In the genomic region with DNA sequence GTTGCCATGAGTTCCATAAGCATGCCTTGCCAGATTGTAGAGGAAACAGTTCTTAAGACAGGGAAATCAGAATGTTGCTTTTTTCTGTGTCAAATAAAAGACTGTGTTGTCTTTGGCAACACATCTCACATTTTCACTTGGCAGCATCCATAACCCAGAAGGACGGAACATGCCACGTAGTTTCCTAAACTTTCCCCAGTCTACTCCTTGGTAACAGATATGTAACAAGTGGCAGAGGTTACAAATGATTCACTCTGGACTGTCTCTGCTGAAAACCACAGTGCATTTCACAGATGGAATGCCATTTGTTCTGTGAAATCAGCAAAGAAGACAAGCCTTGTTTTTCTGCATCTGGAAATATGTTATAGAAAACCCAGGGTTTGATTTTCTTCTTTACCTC, we compare ENCODE assay signal across 18 cellular contexts.
DNase-seq lines count a peak whose midpoint lies in the region; ATAC-seq and TF ChIP-seq lines count a peak whose summit lies in the region.
"Had no signal": no experiment of that assay in that cellular context is flagged by ENCODE, and none has a peak within 500 bp of the region (broad histone marks: within the 10 kb centered on the region; RNA-seq: fewer than 3 reads in every experiment).

No MANE protein-coding gene starts in this region.

- H3K4me3 ChIP-seq in testis (no peak overlapping the region), MM.1S (ENCODE audit: low read length) (no peak overlapping the region)
- H3K4me3 ChIP-seq: prostate gland had no signal

- H3K4me1 Mint-ChIP-seq in osteocyte (ENCODE audit: unreplicated experiment): no peaks in the 10 kb centered on the region
- H3K4me1 Mint-ChIP-seq in activated CD4-positive, alpha-beta T cell treated with anti-CD3 and anti-CD28 coated beads, Interleukin-2, amount 10 ng/mL, durations not matched to agents 7 days and 5 days: no peaks in the 10 kb centered on the region
- H3K4me1 Mint-ChIP-seq: activated CD8-positive, alpha-beta memory T cell treated with anti-CD3 and anti-CD28 coated beads, Interleukin-2, amount 10 ng/mL, durations not matched to agents 7 days and 5 days; activated naive CD4-positive, alpha-beta T cell treated with anti-CD3 and anti-CD28 coated beads, Interleukin-2, amount 10 ng/mL, durations not matched to agents 7 days and 5 days; immature natural killer cell; stimulated activated memory B cell treated with anti-CD40 and anti-IgM and Interleukin-4, amounts not matched to agents 10 μg/mL and 1 μg/mL and 100 μg/mL, for 72 hours had no signal

- no peak overlapping the region for H3K27ac Mint-ChIP-seq in osteocyte (ENCODE audit: unreplicated experiment)
- no peak overlapping the region for H3K27ac Mint-ChIP-seq in activated CD4-positive, alpha-beta T cell treated with anti-CD3 and anti-CD28 coated beads, Interleukin-2, amount 10 ng/mL, durations not matched to agents 7 days and 5 days
- H3K27ac Mint-ChIP-seq: activated CD8-positive, alpha-beta memory T cell treated with anti-CD3 and anti-CD28 coated beads, Interleukin-2, amount 10 ng/mL, durations not matched to agents 7 days and 5 days; activated naive CD4-positive, alpha-beta T cell treated with anti-CD3 and anti-CD28 coated beads, Interleukin-2, amount 10 ng/mL, durations not matched to agents 7 days and 5 days; CD4-positive, alpha-beta T cell; immature natural killer cell; stimulated activated memory B cell treated with anti-CD40 and anti-IgM and Interleukin-4, amounts not matched to agents 10 μg/mL and 1 μg/mL and 100 μg/mL, for 72 hours had no signal

- no peaks in the 10 kb centered on the region for H3F3A ChIP-seq in MM.1S (ENCODE audit: insufficient read depth, low read length)

- H3K27me3 Mint-ChIP-seq in osteocyte (ENCODE audit: unreplicated experiment): no peaks in the 10 kb centered on the region
- H3K27me3 Mint-ChIP-seq in activated CD4-positive, alpha-beta T cell treated with anti-CD3 and anti-CD28 coated beads, Interleukin-2, amount 10 ng/mL, durations not matched to agents 7 days and 5 days: peaks cover 4% of the 10 kb centered on the region

- no peak overlapping the region for H3K9ac ChIP-seq in MM.1S (ENCODE audit: low read length)

- CTCF ChIA-PET in RWPE1 (lab: Yijun Ruan, JAX): no interaction called here
- CTCF ChIA-PET in activated CD4-positive, alpha-beta T cell treated with anti-CD3 and anti-CD28 coated beads, Interleukin-2, amount 10 ng/mL, durations not matched to agents 7 days and 5 days (lab: Charles Lee): no interaction called here

- no peak for TF ChIP-seq POLR2A in testis (IDR thresholded peaks at IDR 0.05)

- H3K9me3 ChIP-seq in testis: no peaks in the 10 kb centered on the region
- H3K9me3 ChIP-seq in MM.1S (replicated peaks; ENCODE audit: insufficient read depth, low read length): no peaks in the 10 kb centered on the region
- H3K9me3 ChIP-seq: prostate gland had no signal

- H3K4me2 ChIP-seq in MM.1S (ENCODE audit: low read depth, low read length): no peak overlapping the region

- no peak overlapping the region for H3K4me3 Mint-ChIP-seq in osteocyte (ENCODE audit: unreplicated experiment)
- no peak overlapping the region for H3K4me3 Mint-ChIP-seq in activated CD4-positive, alpha-beta T cell treated with anti-CD3 and anti-CD28 coated beads, Interleukin-2, amount 10 ng/mL, durations not matched to agents 7 days and 5 days
- H3K4me3 Mint-ChIP-seq: activated CD8-positive, alpha-beta memory T cell treated with anti-CD3 and anti-CD28 coated beads, Interleukin-2, amount 10 ng/mL, durations not matched to agents 7 days and 5 days; activated naive CD4-positive, alpha-beta T cell treated with anti-CD3 and anti-CD28 coated beads, Interleukin-2, amount 10 ng/mL, durations not matched to agents 7 days and 5 days; CD4-positive, alpha-beta T cell; immature natural killer cell; stimulated activated memory B cell treated with anti-CD40 and anti-IgM and Interleukin-4, amounts not matched to agents 10 μg/mL and 1 μg/mL and 100 μg/mL, for 72 hours had no signal

- TF ChIP-seq CTCF in RWPE1 (conservative IDR thresholded peaks at IDR 0.05; ENCODE audit: low read depth): no peak
- TF ChIP-seq CTCF in osteocyte (IDR thresholded peaks at IDR 0.05): no peak
- TF ChIP-seq CTCF in testis (IDR thresholded peaks at IDR 0.05): no peak
- TF ChIP-seq CTCF in MM.1S (IDR thresholded peaks at IDR 0.05; ENCODE audit: low read length): no peak

- H3K36me3 Mint-ChIP-seq in osteocyte (ENCODE audit: unreplicated experiment): no peaks in the 10 kb centered on the region
- no peaks in the 10 kb centered on the region for H3K36me3 Mint-ChIP-seq in activated CD4-positive, alpha-beta T cell treated with anti-CD3 and anti-CD28 coated beads, Interleukin-2, amount 10 ng/mL, durations not matched to agents 7 days and 5 days (ENCODE audit: low read depth)
- H3K36me3 Mint-ChIP-seq: activated CD8-positive, alpha-beta memory T cell treated with anti-CD3 and anti-CD28 coated beads, Interleukin-2, amount 10 ng/mL, durations not matched to agents 7 days and 5 days; activated naive CD4-positive, alpha-beta T cell treated with anti-CD3 and anti-CD28 coated beads, Interleukin-2, amount 10 ng/mL, durations not matched to agents 7 days and 5 days; immature natural killer cell; stimulated activated memory B cell treated with anti-CD40 and anti-IgM and Interleukin-4, amounts not matched to agents 10 μg/mL and 1 μg/mL and 100 μg/mL, for 72 hours had no signal

- POLR2A ChIA-PET in RWPE1 (lab: Yijun Ruan, JAX; ENCODE audit: low non-redundant PET): no interaction called here
- POLR2A ChIA-PET in activated CD4-positive, alpha-beta T cell treated with anti-CD3 and anti-CD28 coated beads, Interleukin-2, amount 10 ng/mL, durations not matched to agents 7 days and 5 days (lab: Charles Lee): no interaction called here

- no peak for ATAC-seq in GM21381 (IDR thresholded peaks at IDR 0.05; ENCODE audit: unreplicated experiment)
- ATAC-seq: activated CD8-positive, alpha-beta memory T cell treated with anti-CD3 and anti-CD28 coated beads, Interleukin-2, amount 10 ng/mL, durations not matched to agents 7 days and 5 days; stimulated activated memory B cell treated with anti-CD40 and anti-IgM and Interleukin-4, amounts not matched to agents 10 μg/mL and 1 μg/mL and 100 μg/mL, for 72 hours had no signal

- no peak overlapping the region for H3K27ac ChIP-seq in RWPE1
- no peak overlapping the region for H3K27ac ChIP-seq in testis
- H3K27ac ChIP-seq in MM.1S (ENCODE audit: low read length): no peak overlapping the region
- H3K27ac ChIP-seq: HL-60, prostate gland, VCaP had no signal

- H3K27me3 ChIP-seq in testis: no peaks in the 10 kb centered on the region
- H3K27me3 ChIP-seq in MM.1S (replicated peaks; ENCODE audit: insufficient read depth, low read length): no peaks in the 10 kb centered on the region

- H2AFZ ChIP-seq in MM.1S (ENCODE audit: low read length): no peak overlapping the region

- WGBS in testis, 2 donors: 18 to 23% methylated on average over 2 of the region's 2 CpGs

- intact Hi-C loops in testis (cut with DNase I; ENCODE audit: low total_unique reads): no loop called here

- H3K4me1 ChIP-seq in testis: peaks cover 5% of the 10 kb centered on the region
- H3K4me1 ChIP-seq in MM.1S (ENCODE audit: low read length): no peaks in the 10 kb centered on the region
- H3K4me1 ChIP-seq: prostate gland had no signal

- no peaks in the 10 kb centered on the region for H4K20me1 ChIP-seq in MM.1S (ENCODE audit: insufficient read depth, low read length)

- H3K36me3 ChIP-seq in testis (ENCODE audit: low read depth, missing control alignments) (no peaks in the 10 kb centered on the region), MM.1S (replicated peaks; ENCODE audit: insufficient read depth, low read length) (no peaks in the 10 kb centered on the region)
- H3K36me3 ChIP-seq: prostate gland had no signal

- no peaks in the 10 kb centered on the region for H3K9me3 Mint-ChIP-seq in osteocyte (ENCODE audit: unreplicated experiment)
- no peaks in the 10 kb centered on the region for H3K9me3 Mint-ChIP-seq in activated CD4-positive, alpha-beta T cell treated with anti-CD3 and anti-CD28 coated beads, Interleukin-2, amount 10 ng/mL, durations not matched to agents 7 days and 5 days
- H3K9me3 Mint-ChIP-seq: activated naive CD4-positive, alpha-beta T cell treated with anti-CD3 and anti-CD28 coated beads, Interleukin-2, amount 10 ng/mL, durations not matched to agents 7 days and 5 days; CD4-positive, alpha-beta T cell; immature natural killer cell; stimulated activated memory B cell treated with anti-CD40 and anti-IgM and Interleukin-4, amounts not matched to agents 10 μg/mL and 1 μg/mL and 100 μg/mL, for 72 hours had no signal

- peak; percentile 57 for DNase-seq in EL
- peak; percentile 56 for DNase-seq in RWPE1 (ENCODE audit: low spot score)
- peak; percentile 82 for DNase-seq in fibroblast of gingiva (ENCODE audit: low read depth)
- DNase-seq in osteocyte (ENCODE audit: extremely low spot score, unreplicated experiment): peak; percentile 5
- DNase-seq in activated CD4-positive, alpha-beta T cell treated with anti-CD3 and anti-CD28 coated beads, Interleukin-2, amount 10 ng/mL, durations not matched to agents 7 days and 5 days: no peak
- DNase-seq in testis: no peak
- DNase-seq in MM.1S: no peak
- DNase-seq: activated CD8-positive, alpha-beta memory T cell treated with anti-CD3 and anti-CD28 coated beads, Interleukin-2, amount 10 ng/mL, durations not matched to agents 7 days and 5 days; activated naive CD4-positive, alpha-beta T cell treated with anti-CD3 and anti-CD28 coated beads, Interleukin-2, amount 10 ng/mL, durations not matched to agents 7 days and 5 days; CD4-positive, alpha-beta T cell; foreskin melanocyte; immature natural killer cell; stimulated activated CD4-positive, alpha-beta T cell treated with anti-CD3 and anti-CD28 coated beads, Interleukin-4, amount 100 ng/mL, for 24 hours had no signal

- no peaks in the 10 kb centered on the region for H3K9me2 ChIP-seq in MM.1S (replicated peaks; ENCODE audit: insufficient read depth, low read length)

- H3K79me2 ChIP-seq in MM.1S (ENCODE audit: low read length): no peaks in the 10 kb centered on the region

Comparison
In these comparisons a context has a peak if more than half of its experiments do, and no peak if none do; other contexts are left out.
1. DNase-seq: peak in EL (single experiment), RWPE1 (single experiment), fibroblast of gingiva (single experiment) and osteocyte (single experiment); none in activated CD4-positive, alpha-beta T cell treated with anti-CD3 and anti-CD28 coated beads, Interleukin-2, amount 10 ng/mL, durations not matched to agents 7 days and 5 days (single experiment), testis (single experiment) and MM.1S (single experiment).